In the genomic region with DNA sequence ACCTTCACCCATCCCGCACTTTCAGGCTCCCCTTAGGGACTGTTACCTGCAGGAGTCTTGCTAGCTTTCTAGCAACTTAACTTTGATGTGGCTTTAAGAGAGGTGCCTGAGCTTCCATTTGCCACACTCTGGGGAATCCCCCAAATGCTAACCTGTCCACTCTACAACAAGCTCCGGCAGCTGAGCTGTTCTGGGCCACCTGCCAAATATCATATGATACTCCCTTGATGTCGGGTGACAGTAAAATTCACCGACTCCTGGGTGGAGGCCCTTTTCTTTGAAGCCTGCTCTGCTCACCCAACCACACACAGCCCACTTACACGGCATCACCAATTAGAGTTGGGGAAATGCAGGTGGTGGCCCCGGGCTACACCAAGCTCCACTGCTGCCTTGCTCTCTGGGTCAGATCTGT, we compare ENCODE assay signal across 9 cellular contexts. TPM values are rescaled to one million over a fixed set of nuclear protein-coding genes. Genes with fewer than 3 reads are reported as not detected.
DNase-seq lines count a peak whose midpoint lies in the region; ATAC-seq and TF ChIP-seq lines count a peak whose summit lies in the region.
"Had no signal": no experiment of that assay in that cellular context is flagged by ENCODE, and none has a peak within 500 bp of the region (broad histone marks: within the 10 kb centered on the region; RNA-seq: fewer than 3 reads in every experiment).

No MANE protein-coding gene starts in this region.

- H3K4me3 Mint-ChIP-seq in CD8-positive, alpha-beta memory T cell: peak overlapping the region; percentile 36 to 84 (median 76)
- H3K4me3 Mint-ChIP-seq in MCF 10A (ENCODE audit: unreplicated experiment): no peak overlapping the region

- H3K4me1 Mint-ChIP-seq in CD8-positive, alpha-beta memory T cell: peaks cover 72 to 79% (median 79%) of the 10 kb centered on the region in 3 donors
- H3K4me1 Mint-ChIP-seq in MCF 10A (ENCODE audit: insufficient read depth, unreplicated experiment): peaks cover 6% of the 10 kb centered on the region

- DNase-seq in CD8-positive, alpha-beta memory T cell: peak; percentile 62 to 94 (median 84)
- DNase-seq in T-helper 2 cell (peak; percentile 27 to 95 (median 62)), MCF 10A (ENCODE audit: unreplicated experiment) (peak; percentile 73), NOMO-1 treated with DMSO at 0.1 percent for 48 hours (lab: John Stamatoyannopoulos, UW; ENCODE audit: unreplicated experiment) (no peak), head of caudate nucleus (no peak), COLO829 (ENCODE audit: low spot score) (no peak)
- DNase-seq in stimulated activated CD4-positive, alpha-beta T cell treated with anti-CD3 and anti-CD28 coated beads, Interleukin-1b, Interleukin-23, amount 100 ng/mL, for 48 hours: peak; percentile 78

- H3K36me3 ChIP-seq in CD8-positive, alpha-beta memory T cell (ENCODE audit: insufficient read depth, low read length): no peaks in the 10 kb centered on the region
- H3K36me3 ChIP-seq: thoracic aorta had no signal

- no peaks in the 10 kb centered on the region for H3K36me3 Mint-ChIP-seq in CD8-positive, alpha-beta memory T cell
- no peaks in the 10 kb centered on the region for H3K36me3 Mint-ChIP-seq in MCF 10A (ENCODE audit: insufficient read depth, unreplicated experiment)

- H3K27ac ChIP-seq in CD8-positive, alpha-beta memory T cell (ENCODE audit: low read depth, low read length): no peak overlapping the region
- H3K27ac ChIP-seq: thoracic aorta had no signal

- H3K9me3 Mint-ChIP-seq in CD8-positive, alpha-beta memory T cell: peaks cover 0 to 9% (median 4%) of the 10 kb centered on the region in 5 donors
- H3K9me3 Mint-ChIP-seq in MCF 10A (ENCODE audit: unreplicated experiment): no peaks in the 10 kb centered on the region

- CTCF ChIA-PET in CD8-positive, alpha-beta memory T cell (lab: Charles Lee): interaction anchor here (1.1 to 9.2 kb wide), 9 partner anchors 12 to 405 kb away, joined by 3 to 61 read pairs (median 4); a partner anchor contains a TSS
- CTCF ChIA-PET in MCF 10A (lab: Yijun Ruan, JAX): interaction anchor here (0.7 to 2.2 kb wide), 3 partner anchors 13 to 126 kb away, joined by 3 to 20 read pairs (median 3); no protein-coding TSS in a partner anchor

- H3K9me3 ChIP-seq in CD8-positive, alpha-beta memory T cell (ENCODE audit: low read length): no peaks in the 10 kb centered on the region
- H3K9me3 ChIP-seq: thoracic aorta had no signal

- TF ChIP-seq CTCF in MCF 10A (IDR thresholded peaks at IDR 0.05; ENCODE audit: unreplicated experiment): no peak

- peak overlapping the region; percentile 13 for H3K4me3 ChIP-seq in CD8-positive, alpha-beta memory T cell (ENCODE audit: low read length)
- H3K4me3 ChIP-seq: thoracic aorta had no signal

- POLR2A ChIA-PET in CD8-positive, alpha-beta memory T cell (lab: Charles Lee): interaction anchor here (1.1 to 1.8 kb wide), 7 partner anchors 8 to 122 kb away, joined by 3 to 15 read pairs (median 8); a partner anchor contains a TSS
- POLR2A ChIA-PET in MCF 10A (lab: Yijun Ruan, JAX): interaction anchor here (0.7 to 1.2 kb wide), 3 partner anchors 11 to 247 kb away, joined by 3 to 6 read pairs (median 4); no protein-coding TSS in a partner anchor

- H3K27me3 Mint-ChIP-seq in CD8-positive, alpha-beta memory T cell: no peaks in the 10 kb centered on the region
- H3K27me3 Mint-ChIP-seq in MCF 10A (ENCODE audit: insufficient read depth, unreplicated experiment): peaks cover 38% of the 10 kb centered on the region

- H3K4me1 ChIP-seq in CD8-positive, alpha-beta memory T cell (ENCODE audit: insufficient read depth, low read length): peaks cover 66% of the 10 kb centered on the region

- H3K27me3 ChIP-seq in CD8-positive, alpha-beta memory T cell (ENCODE audit: insufficient read depth, low read length, poor library complexity, severe bottlenecking): no peaks in the 10 kb centered on the region

- intact Hi-C loops in MCF 10A (cut with micrococcal nuclease): no loop called here
- intact Hi-C loops in head of caudate nucleus (cut with DNase I): no loop called here

- no TSS peak for BruUV-seq in MCF 10A (replicated peaks; lab: Mats Ljungman, UMichigan)

- ATAC-seq in HG03565 (IDR thresholded peaks at IDR 0.05; ENCODE audit: unreplicated experiment): peak; percentile 54

- H3K27ac Mint-ChIP-seq in CD8-positive, alpha-beta memory T cell: peak overlapping the region; percentile 77 to 97 (median 96)
- H3K27ac Mint-ChIP-seq in MCF 10A (ENCODE audit: low read depth, unreplicated experiment): no peak overlapping the region

RNA-seq across cellular contexts. Expression of a gene that starts 38.0 kb away (rescaled TPM):
- total RNA-seq in CD8-positive, alpha-beta memory T cell: not detected
- not detected for polyA plus RNA-seq in CD8-positive, alpha-beta memory T cell
- not detected in 2 replicates for total RNA-seq in MCF 10A (2022)
- total RNA-seq: thoracic aorta had no signal

Comparison
In these comparisons a context has a peak if more than half of its experiments do, and no peak if none do; other contexts are left out.
1. DNase-seq: peak in CD8-positive, alpha-beta memory T cell (5 of 5), T-helper 2 cell (5 of 5), MCF 10A (single experiment) and stimulated activated CD4-positive, alpha-beta T cell treated with anti-CD3 and anti-CD28 coated beads, Interleukin-1b, Interleukin-23, amount 100 ng/mL, for 48 hours (single experiment); none in NOMO-1 treated with DMSO at 0.1 percent for 48 hours (single experiment), head of caudate nucleus (0 of 42) and COLO829 (single experiment).